ENCODE assay signal across 1 cellular context in genomic region chr19:41323430-41324125, GRCh38.
TF ChIP-seq lines count a peak whose summit lies in the region.

No MANE protein-coding gene starts in this region.

TF ChIP-seq in WTC11, 78 proteins besides CTCF, POLR2A, EP300 and RAD21 (continued from another document):
- TF ChIP-seq ZSCAN18 (CRISPR knock-in tag; IDR thresholded peaks at IDR 0.05), result no peak
- TF ChIP-seq STAT6 (CRISPR knock-in tag; conservative IDR thresholded peaks at IDR 0.05; ENCODE audit: low read depth), result no peak
- TF ChIP-seq FOXJ3 (CRISPR knock-in tag; IDR thresholded peaks at IDR 0.05; ENCODE audit: borderline replicate concordance), result no peak
- TF ChIP-seq ZNF121 (CRISPR knock-in tag; IDR thresholded peaks at IDR 0.05), result no peak
- TF ChIP-seq MLX (CRISPR knock-in tag; IDR thresholded peaks at IDR 0.05), result no peak
- TF ChIP-seq SMAD4 (CRISPR knock-in tag; IDR thresholded peaks at IDR 0.05), result no peak
- TF ChIP-seq FOXP1 (CRISPR knock-in tag; IDR thresholded peaks at IDR 0.05; ENCODE audit: borderline replicate concordance), result no peak
- TF ChIP-seq NR2C2 (CRISPR knock-in tag; IDR thresholded peaks at IDR 0.05), result no peak
